Comparison of ENCODE assay signal across 8 cellular contexts in the genomic region with DNA sequence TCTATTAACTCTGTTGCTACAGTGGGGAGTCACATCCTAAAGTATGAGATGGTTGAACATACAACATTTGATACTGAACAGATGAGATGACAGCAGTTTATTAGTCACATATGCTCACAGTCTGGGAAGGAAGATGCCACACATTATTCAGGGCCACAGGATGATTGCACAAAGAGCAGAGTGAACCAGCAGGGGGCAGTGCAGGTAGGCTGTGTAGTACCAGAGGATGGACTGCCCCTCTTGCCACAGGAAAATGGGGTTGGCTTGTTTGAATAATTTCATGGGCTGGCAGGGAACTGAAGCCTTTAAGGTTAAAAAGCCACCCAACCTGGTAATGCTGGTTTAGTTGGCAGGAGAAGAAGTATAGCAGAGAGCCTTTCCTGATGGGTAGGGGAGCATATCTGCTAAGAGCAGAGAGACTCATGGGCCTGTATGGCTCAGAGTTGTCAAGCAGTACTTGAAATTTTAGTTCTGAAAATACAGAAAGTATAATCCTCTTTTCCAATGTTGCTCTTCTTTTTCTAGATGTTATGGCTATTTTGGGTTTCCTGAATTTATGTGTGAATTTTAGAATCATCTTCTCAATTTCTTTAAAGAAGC.
A peak's percentile ranks its signal among the peaks of the same experiment; 100 is the strongest.
DNase-seq lines count a peak whose midpoint lies in the region; ATAC-seq and TF ChIP-seq lines count a peak whose summit lies in the region.

No MANE protein-coding gene starts in this region.

- H3K4me3 Mint-ChIP-seq in CD14-positive monocyte (no peak overlapping the region), nephron progenitor cell (no peak overlapping the region)

- no peaks in the 10 kb centered on the region for H3K36me3 ChIP-seq in NT2/D1 (ENCODE audit: insufficient read depth, insufficient read length, low read length)

- no peaks in the 10 kb centered on the region for H3K36me3 Mint-ChIP-seq in CD14-positive monocyte
- H3K36me3 Mint-ChIP-seq in nephron progenitor cell (ENCODE audit: low read depth), result no peaks in the 10 kb centered on the region

- H3K27me3 ChIP-seq in NT2/D1 (ENCODE audit: insufficient read depth, insufficient read length), result no peaks in the 10 kb centered on the region

- H3K27ac Mint-ChIP-seq in CD14-positive monocyte (no peak overlapping the region), nephron progenitor cell (no peak overlapping the region)

- H3K9me3 Mint-ChIP-seq in CD14-positive monocyte (peaks cover 0 to 6% (median 0%) of the 10 kb centered on the region in 7 donors), nephron progenitor cell (no peaks in the 10 kb centered on the region)

- H3K4me3 ChIP-seq in NT2/D1 (ENCODE audit: insufficient read length, low read depth) (no peak overlapping the region), astrocyte of the spinal cord (ENCODE audit: low read depth, low read length) (no peak overlapping the region)

- peaks cover 7% of the 10 kb centered on the region for H3K4me1 Mint-ChIP-seq in CD14-positive monocyte
- H3K4me1 Mint-ChIP-seq in nephron progenitor cell, result no peaks in the 10 kb centered on the region

- ATAC-seq in GM21381 (IDR thresholded peaks at IDR 0.05; ENCODE audit: unreplicated experiment) (peak; percentile 77), GM18520 (IDR thresholded peaks at IDR 0.05; ENCODE audit: unreplicated experiment) (no peak)

- in situ Hi-C loops in astrocyte of the spinal cord (cut with HindIII; ENCODE audit: low sequenced_read_pairs), result no loop called here

- intact Hi-C loops in CD14-positive monocyte (cut with micrococcal nuclease), result no loop called here

- no peaks in the 10 kb centered on the region for H3K4me1 ChIP-seq in NT2/D1 (ENCODE audit: insufficient read depth, insufficient read length)

- DNase-seq in CD14-positive monocyte (ENCODE audit: low spot score), result no peak
- peak; percentile 46 for DNase-seq in NT2/D1 (ENCODE audit: low read depth, low spot score)
- no peak for DNase-seq in astrocyte of the spinal cord (ENCODE audit: low read depth, low spot score)
- peak; percentile 84 for DNase-seq in nephron progenitor cell
- no peak for DNase-seq in NCI-H345 treated with DMSO at 0.1 percent for 48 hours (lab: John Stamatoyannopoulos, UW; ENCODE audit: unreplicated experiment)
- no peak for DNase-seq in C1 segment of cervical spinal cord (lab: John Stamatoyannopoulos, UW)

- H3K27me3 Mint-ChIP-seq in CD14-positive monocyte (ENCODE audit: low read depth in 3 of 3), result peaks cover 3 to 6% (median 4%) of the 10 kb centered on the region in 3 donors
- H3K27me3 Mint-ChIP-seq in nephron progenitor cell (ENCODE audit: low read depth, poor library complexity), result peaks cover 39% of the 10 kb centered on the region

- no peaks in the 10 kb centered on the region for H3K9me3 ChIP-seq in NT2/D1 (ENCODE audit: insufficient read depth, low read length)

- TF ChIP-seq CTCF in CD14-positive monocyte (IDR thresholded peaks at IDR 0.05) (peak; percentile 54), astrocyte of the spinal cord (IDR thresholded peaks at IDR 0.05; ENCODE audit: low read depth, low read length) (peak; percentile 12), nephron progenitor cell (IDR thresholded peaks at IDR 0.05) (peak; percentile 72)

- no peak overlapping the region for H3K9ac ChIP-seq in NT2/D1 (ENCODE audit: insufficient read length, low read depth)

Comparison
In these comparisons a context has a peak if more than half of its experiments do, and no peak if none do; other contexts are left out.
1. DNase-seq: peak in NT2/D1 (single experiment) and nephron progenitor cell (single experiment); none in CD14-positive monocyte (single experiment), astrocyte of the spinal cord (single experiment), NCI-H345 treated with DMSO at 0.1 percent for 48 hours (single experiment) and C1 segment of cervical spinal cord (0 of 14).
2. CTCF ChIP-seq: peak in every context shown above with its lines; median percentile 72 in nephron progenitor cell; 54 in CD14-positive monocyte; 12 in astrocyte of the spinal cord.